21 cellular contexts compared by ENCODE assay signal in genomic region chr6:111469543-111469942, GRCh38. TPM values are rescaled to one million over a fixed set of nuclear protein-coding genes. Genes with fewer than 3 reads are reported as not detected.
DNase-seq lines count a peak whose midpoint lies in the region; ATAC-seq, FAIRE-seq and TF ChIP-seq lines count a peak whose summit lies in the region.
"Had no signal": no experiment of that assay in that cellular context is flagged by ENCODE, and none has a peak within 500 bp of the region (broad histone marks: within the 10 kb centered on the region; RNA-seq: fewer than 3 reads in every experiment).

No MANE protein-coding gene starts in this region.

- H3K27me3 Mint-ChIP-seq in astrocyte (ENCODE audit: low read depth, unreplicated experiment) = no peaks in the 10 kb centered on the region
- H3K27me3 Mint-ChIP-seq: naive thymus-derived CD8-positive, alpha-beta T cell had no signal

- H3K4me3 ChIP-seq in astrocyte (ENCODE audit: insufficient read depth, low read depth, low read length) (no peak overlapping the region), keratinocyte (ENCODE audit: control insufficient read depth in 2 of 3, extremely low read depth in 1 of 3, insufficient read depth in 2 of 3, low read depth in 1 of 3, low read length in 3 of 3) (no peak overlapping the region), retinal pigment epithelial cell (ENCODE audit: low read length) (no peak overlapping the region)
- H3K4me3 ChIP-seq: psoas muscle, upper lobe of left lung had no signal

- H3K27ac Mint-ChIP-seq in astrocyte (ENCODE audit: unreplicated experiment) = no peak overlapping the region
- H3K27ac Mint-ChIP-seq: stimulated activated effector memory CD8-positive, alpha-beta T cell treated with anti-CD3 and anti-CD28 coated beads, Interleukin-12 subunit alpha, Interleukin-12 subunit beta, amount 100 ng/mL, for 72 hours had no signal

- H3K36me3 ChIP-seq in astrocyte (ENCODE audit: insufficient read depth, low read length) = no peaks in the 10 kb centered on the region
- H3K36me3 ChIP-seq in keratinocyte (ENCODE audit: control insufficient read depth in 2 of 2, extremely low read depth in 1 of 2, insufficient read depth in 2 of 2, low read length in 2 of 2) = peaks cover 0 to 2% of the 10 kb centered on the region in 2 experiments
- H3K36me3 ChIP-seq: upper lobe of left lung had no signal

- H3K4me1 ChIP-seq in astrocyte (ENCODE audit: insufficient read depth, low read length) (peaks cover 12% of the 10 kb centered on the region), keratinocyte (ENCODE audit: control insufficient read depth, extremely low read depth, insufficient read depth, low read length) (peaks cover 9% of the 10 kb centered on the region)
- H3K4me1 ChIP-seq: foreskin keratinocyte had no signal

- FAIRE-seq in astrocyte (lab: Jason Lieb, UNC) (no peak), keratinocyte (lab: Jason Lieb, UNC) (no peak)

- dilution Hi-C loops in keratinocyte (cut with MboI; ENCODE audit: extremely low pct_ligation_motif_present, low sequenced_read_pairs) = no loop called here

- no peaks in the 10 kb centered on the region for H3K27me3 ChIP-seq in astrocyte (ENCODE audit: insufficient read depth, low read length)
- H3K27me3 ChIP-seq in keratinocyte (ENCODE audit: control insufficient read depth, extremely low read depth, insufficient read depth, low read length) = no peaks in the 10 kb centered on the region
- H3K27me3 ChIP-seq: foreskin keratinocyte, upper lobe of left lung had no signal

- no peaks in the 10 kb centered on the region for H3K9me3 Mint-ChIP-seq in astrocyte (ENCODE audit: unreplicated experiment)
- H3K9me3 Mint-ChIP-seq: naive thymus-derived CD8-positive, alpha-beta T cell; stimulated activated effector memory CD8-positive, alpha-beta T cell treated with anti-CD3 and anti-CD28 coated beads, Interleukin-12 subunit alpha, Interleukin-12 subunit beta, amount 100 ng/mL, for 72 hours had no signal

- H3K9ac ChIP-seq in astrocyte (ENCODE audit: low read length) = no peak overlapping the region
- no peak overlapping the region for H3K9ac ChIP-seq in keratinocyte (ENCODE audit: control insufficient read depth, extremely low read depth, insufficient read depth, low read length)

- peaks cover 2% of the 10 kb centered on the region for H3K4me1 Mint-ChIP-seq in astrocyte (ENCODE audit: low read depth, unreplicated experiment)

- no peaks in the 10 kb centered on the region for H3K9me3 ChIP-seq in astrocyte (ENCODE audit: insufficient read depth, low read depth, low read length)
- no peaks in the 10 kb centered on the region for H3K9me3 ChIP-seq in keratinocyte (ENCODE audit: control insufficient read depth, low read depth, low read length)
- H3K9me3 ChIP-seq: psoas muscle, upper lobe of left lung had no signal

- no peak overlapping the region for H3K4me3 Mint-ChIP-seq in astrocyte (ENCODE audit: unreplicated experiment)
- H3K4me3 Mint-ChIP-seq: naive thymus-derived CD8-positive, alpha-beta T cell; stimulated activated effector memory CD8-positive, alpha-beta T cell treated with anti-CD3 and anti-CD28 coated beads, Interleukin-12 subunit alpha, Interleukin-12 subunit beta, amount 100 ng/mL, for 72 hours had no signal

- H3K9me1 ChIP-seq in keratinocyte (ENCODE audit: control insufficient read depth, extremely low read depth, insufficient read depth, low read length) = no peaks in the 10 kb centered on the region

- DNase-seq in NCI-H69 (lab: John Stamatoyannopoulos, UW) (peak; percentile 92), astrocyte (ENCODE audit: low read depth) (no peak), keratinocyte (ENCODE audit: low read depth, low spot score) (no peak), retinal pigment epithelial cell (ENCODE audit: low read depth) (peak; percentile 54), NCI-H446 (lab: John Stamatoyannopoulos, UW) (no peak), NCI-H526 treated with DMSO at 0.1 percent for 48 hours (lab: John Stamatoyannopoulos, UW) (no peak)
- no peak for DNase-seq in stimulated activated CD4-positive, alpha-beta T cell treated with anti-CD3 and anti-CD28 coated beads, Interleukin-15, amount 100 ng/mL, for 24 hours
- DNase-seq: activated CD4-positive, CD25-positive, alpha-beta regulatory T cell treated with anti-CD3 and anti-CD28 coated beads, Interleukin-2, amount 50 U/mL, for 72 hours; activated effector memory CD4-positive, alpha-beta T cell treated with Interleukin-2 at 50 U/mL for 16 hours; DMS 273 treated with DMSO at 0.1 percent for 48 hours; foreskin keratinocyte; KG1; left ventricle myocardium superior; naive thymus-derived CD8-positive, alpha-beta T cell; NCI-H2171; psoas muscle; SIG-M5; T-helper 9 cell; upper lobe of left lung had no signal

- peak overlapping the region; percentile 29 for H3K27ac ChIP-seq in astrocyte (ENCODE audit: low read depth, low read length)
- H3K27ac ChIP-seq in keratinocyte (ENCODE audit: control insufficient read depth, insufficient read depth, low read length) = no peak overlapping the region
- H3K27ac ChIP-seq: foreskin keratinocyte, psoas muscle had no signal

- H2AFZ ChIP-seq in astrocyte (ENCODE audit: low read depth, low read length) = no peak overlapping the region
- peak overlapping the region; percentile 15 for H2AFZ ChIP-seq in keratinocyte (ENCODE audit: control insufficient read depth, low read length)

- H3K79me2 ChIP-seq in astrocyte (ENCODE audit: insufficient read depth, low read length) = peaks cover 80% of the 10 kb centered on the region
- H3K79me2 ChIP-seq in keratinocyte (ENCODE audit: control insufficient read depth, insufficient read depth, low read length) = peaks cover 23% of the 10 kb centered on the region

- H4K20me1 ChIP-seq in astrocyte (ENCODE audit: insufficient read depth, low read length) (peaks cover 16% of the 10 kb centered on the region), keratinocyte (ENCODE audit: control insufficient read depth, extremely low read depth, insufficient read depth, low read length) (no peaks in the 10 kb centered on the region)

- no peak for ATAC-seq in GM18511 (IDR thresholded peaks at IDR 0.05; ENCODE audit: unreplicated experiment)
- ATAC-seq: foreskin keratinocyte; left ventricle myocardium superior; naive thymus-derived CD8-positive, alpha-beta T cell; psoas muscle had no signal

- TF ChIP-seq CTCF in astrocyte (IDR thresholded peaks at IDR 0.05; ENCODE audit: insufficient read depth, low read depth, low read length) (no peak), keratinocyte (optimal IDR thresholded peaks at IDR 0.05 in 1 of 3, IDR thresholded peaks at IDR 0.05 in 1 of 3, conservative IDR thresholded peaks at IDR 0.05 in 1 of 3; ENCODE audit: extremely low read depth in 1 of 3, insufficient read depth in 2 of 3, low read length in 3 of 3) (no peak), retinal pigment epithelial cell (conservative IDR thresholded peaks at IDR 0.05; ENCODE audit: low read depth, low read length) (no peak)

- no peaks in the 10 kb centered on the region for H3K36me3 Mint-ChIP-seq in astrocyte (ENCODE audit: low read depth, unreplicated experiment)

- H3K4me2 ChIP-seq in astrocyte (ENCODE audit: low read length) = peak overlapping the region; percentile 43
- no peak overlapping the region for H3K4me2 ChIP-seq in keratinocyte (ENCODE audit: control insufficient read depth, extremely low read depth, insufficient read depth, low read depth, low read length)

RNA-seq across cellular contexts. Expression of gene REV3L, which starts 13.5 kb away (rescaled TPM):
- total RNA-seq in astrocyte = 18.2 and 23.0 TPM in 2 replicates
- 6.0 to 9.5 TPM (median 6.5 TPM) in 3 replicates for polyA plus RNA-seq in keratinocyte
- 3.0 TPM for polyA plus RNA-seq in keratinocyte (2011; ENCODE audit: low read depth)
- polyA plus RNA-seq in keratinocyte (2011; cell fraction: cytosol; rRNA removed) = 3.3 and 6.8 TPM in 2 replicates
- polyA plus RNA-seq in keratinocyte (2011; cell fraction: nucleus; rRNA removed) = 11.6 and 12.4 TPM in 2 replicates
- polyA plus RNA-seq in keratinocyte (2012; ENCODE audit: low replicate concordance) = 4.6 and 4.7 TPM in 2 replicates
- polyA minus RNA-seq in keratinocyte = 8.0 to 22.5 TPM (median 9.4 TPM) in 3 replicates
- polyA minus RNA-seq in keratinocyte (2011; cell fraction: cytosol; rRNA and poly(A)+ RNA removed) = 7.7 TPM
- 13.6 and 30.9 TPM in 2 replicates for polyA minus RNA-seq in keratinocyte (2011; cell fraction: nucleus; rRNA and poly(A)+ RNA removed)

Comparison
In these comparisons a context has a peak if more than half of its experiments do, and no peak if none do; other contexts are left out.
1. DNase-seq: peak in NCI-H69 (single experiment) and retinal pigment epithelial cell (single experiment); none in astrocyte (single experiment), keratinocyte (single experiment), NCI-H446 (0 of 2), stimulated activated CD4-positive, alpha-beta T cell treated with anti-CD3 and anti-CD28 coated beads, Interleukin-15, amount 100 ng/mL, for 24 hours (single experiment) and NCI-H526 treated with DMSO at 0.1 percent for 48 hours (single experiment).